ENCODE assay signal across 23 cellular contexts in the genomic region with DNA sequence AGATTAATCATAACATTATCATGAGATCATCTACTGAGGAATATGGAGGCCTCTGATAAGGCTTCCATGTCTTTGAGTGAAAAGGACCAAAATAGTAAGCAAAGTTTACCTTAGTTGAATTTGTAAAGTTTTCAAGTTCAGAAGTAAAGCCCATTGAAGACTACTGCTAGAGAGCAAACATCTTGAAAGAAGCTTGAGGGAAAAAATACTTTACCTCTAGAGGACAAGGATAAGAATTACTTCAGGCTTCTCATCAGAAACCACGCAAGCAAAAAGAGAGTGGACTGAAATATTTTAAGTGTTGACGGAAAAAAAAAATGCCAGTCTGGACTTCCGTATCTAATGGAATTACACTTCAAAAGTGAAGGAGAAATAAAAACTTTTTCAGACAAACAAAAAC.
DNase-seq lines count a peak whose midpoint lies in the region; ATAC-seq, FAIRE-seq and TF ChIP-seq lines count a peak whose summit lies in the region.
"Had no signal": no experiment of that assay in that cellular context is flagged by ENCODE, and none has a peak within 500 bp of the region (broad histone marks: within the 10 kb centered on the region; RNA-seq: fewer than 3 reads in every experiment).

No MANE protein-coding gene starts in this region.

- H3K4me2 ChIP-seq in osteoblast (ENCODE audit: insufficient read depth, low read length): no peak overlapping the region
- H3K4me2 ChIP-seq: A549; BLaER1 treated with 17β-estradiol and CSF1 and Interleukin-3, amounts not matched to agents 10 nM and 100 nM had no signal

- no peaks in the 10 kb centered on the region for H3K4me1 ChIP-seq in left lung
- no peaks in the 10 kb centered on the region for H3K4me1 ChIP-seq in osteoblast (ENCODE audit: insufficient read depth, low read length)
- H3K4me1 ChIP-seq: A549; BE2C; BLaER1 treated with 17β-estradiol and CSF1 and Interleukin-3, amounts not matched to agents 10 nM and 100 nM had no signal

- no peak overlapping the region for H2AFZ ChIP-seq in osteoblast (ENCODE audit: low read length)

- TF ChIP-seq POLR2A in H54 (IDR thresholded peaks at IDR 0.05; ENCODE audit: low read depth, low read length): no peak

- no peaks in the 10 kb centered on the region for H3K9me3 ChIP-seq in left lung
- no peaks in the 10 kb centered on the region for H3K9me3 ChIP-seq in osteoblast (ENCODE audit: low read depth, low read length)
- H3K9me3 ChIP-seq: A549; BE2C; BLaER1 treated with 17β-estradiol and CSF1 and Interleukin-3, amounts not matched to agents 10 nM and 100 nM had no signal

- DNase-seq in H54 (ENCODE audit: insufficient read length, low spot score) (no peak), left lung (no peak), osteoblast (ENCODE audit: insufficient read length, low spot score, missing footprints) (peak; percentile 39), NCI-H2196 treated with DMSO at 0.1 percent for 48 hours (lab: John Stamatoyannopoulos, UW; ENCODE audit: unreplicated experiment) (no peak), DMS79 treated with DMSO at 0.1 percent for 48 hours (lab: John Stamatoyannopoulos, UW) (no peak)
- DNase-seq: 8988T; ACHN; AML-193; BE2C; CD4-positive, alpha-beta T cell; CD8-positive, alpha-beta memory T cell; DMS 273 treated with DMSO at 0.1 percent for 48 hours; DMS79; GF-D8; GOT3; H7; HCEC 1CT had no signal

- H3K27me3 ChIP-seq in left lung (no peaks in the 10 kb centered on the region), osteoblast (ENCODE audit: insufficient read depth, low read length) (peaks cover 8% of the 10 kb centered on the region)
- H3K27me3 ChIP-seq: BE2C; BLaER1 treated with 17β-estradiol and CSF1 and Interleukin-3, amounts not matched to agents 10 nM and 100 nM had no signal

- H3K4me3 ChIP-seq in left lung: no peak overlapping the region
- no peak overlapping the region for H3K4me3 ChIP-seq in osteoblast (ENCODE audit: insufficient read depth, low read length)
- H3K4me3 ChIP-seq: A549; BLaER1 treated with 17β-estradiol and CSF1 and Interleukin-3, amounts not matched to agents 10 nM and 100 nM had no signal

- intact Hi-C loops in left lung (cut with DNase I): no loop called here

- H3K79me2 ChIP-seq in osteoblast (ENCODE audit: insufficient read depth, low read length): no peaks in the 10 kb centered on the region

- TF ChIP-seq CTCF in left lung (IDR thresholded peaks at IDR 0.05) (no peak), osteoblast (IDR thresholded peaks at IDR 0.05; ENCODE audit: extremely low read depth, low read depth, low read length) (no peak)

- H4K20me1 ChIP-seq in osteoblast (ENCODE audit: insufficient read depth, low read length): no peaks in the 10 kb centered on the region
- H4K20me1 ChIP-seq: BLaER1 treated with 17β-estradiol and CSF1 and Interleukin-3, amounts not matched to agents 10 nM and 100 nM had no signal

- ATAC-seq in left lung: peak; percentile 88
- no peak for ATAC-seq in activated CD4-positive, CD25-positive, alpha-beta regulatory T cell treated with anti-CD3 and anti-CD28 coated beads, Interleukin-2, amount 50 U/mL, for 24 hours
- ATAC-seq: A549 had no signal

- H3K27ac ChIP-seq in left lung: peak overlapping the region in 1 of 2 donors; percentile 65
- no peak overlapping the region for H3K27ac ChIP-seq in osteoblast (ENCODE audit: low read depth, low read length)
- H3K27ac ChIP-seq: A549; BLaER1 treated with 17β-estradiol and CSF1 and Interleukin-3, amounts not matched to agents 10 nM and 100 nM had no signal

- peak; percentile 11 for FAIRE-seq in H54 (lab: Jason Lieb, UNC)
- FAIRE-seq: A549, D721Med, GM12891, GM18507 had no signal

- H3K36me3 ChIP-seq in left lung: no peaks in the 10 kb centered on the region
- H3K36me3 ChIP-seq in osteoblast (ENCODE audit: insufficient read depth, low read length): no peaks in the 10 kb centered on the region
- H3K36me3 ChIP-seq: BE2C; BLaER1 treated with 17β-estradiol and CSF1 and Interleukin-3, amounts not matched to agents 10 nM and 100 nM had no signal
